In genomic region chr2:145339646-145340045, GRCh38 we compare ENCODE assay signal across 24 cellular contexts.
"Had no signal": no experiment of that assay in that cellular context is flagged by ENCODE, and none has a peak within 500 bp of the region (broad histone marks: within the 10 kb centered on the region; RNA-seq: fewer than 3 reads in every experiment).

No MANE protein-coding gene starts in this region.

- DNase-seq: activated CD4-positive, alpha-beta T cell treated with anti-CD3 and anti-CD28 coated beads for 4 hours; activated CD8-positive, alpha-beta memory T cell treated with anti-CD3 and anti-CD28 coated beads, Interleukin-2, amount 50 U/mL, for 4 hours; activated CD8-positive, alpha-beta T cell treated with anti-CD3 and anti-CD28 coated beads for 36 hours; activated naive CD4-positive, alpha-beta T cell treated with anti-CD3 and anti-CD28 coated beads, Interleukin-2, amount 50 U/mL, for 16 hours; activated naive CD8-positive, alpha-beta T cell treated with anti-CD3 and anti-CD28 coated beads, Interleukin-2, amount 10 ng/mL, durations not matched to agents 7 days and 5 days; aorta; body of pancreas; central memory CD4-positive, alpha-beta T cell; IMR-90; Kasumi-1; KBM-7; NCI-H1105 treated with DMSO at 0.1 percent for 48 hours; NCI-H1436 treated with DMSO at 0.1 percent for 48 hours; NCI-H187; NCI-H2081; NCI-H2171; NCI-H2227 treated with DMSO at 0.1 percent for 48 hours; NCI-H526; NCI-H774; PC-3; SHP77 treated with DMSO at 0.1 percent for 48 hours; T-helper 17 cell; T1000 had no signal

- H3K4me3 ChIP-seq: body of pancreas had no signal

- H3K27me3 ChIP-seq: body of pancreas had no signal

- H3K27ac ChIP-seq: body of pancreas, VCaP had no signal

- H3K4me1 ChIP-seq: body of pancreas had no signal

- ATAC-seq: activated CD8-positive, alpha-beta T cell treated with anti-CD3 and anti-CD28 coated beads for 36 hours; body of pancreas; PC-3; T-helper 17 cell had no signal
